ENCODE assay signal across 17 cellular contexts in genomic region chr3:37519661-37520060, GRCh38.
DNase-seq lines count a peak whose midpoint lies in the region; ATAC-seq and TF ChIP-seq lines count a peak whose summit lies in the region.
"Had no signal": no experiment of that assay in that cellular context is flagged by ENCODE, and none has a peak within 500 bp of the region (broad histone marks: within the 10 kb centered on the region; RNA-seq: fewer than 3 reads in every experiment).

No MANE protein-coding gene starts in this region.

- peaks cover 8 to 9% of the 10 kb centered on the region in 2 donors for H3K36me3 ChIP-seq in lung (ENCODE audit: control insufficient read depth in 2 of 2, insufficient read depth in 2 of 2, low read length in 2 of 2)

- ATAC-seq in lung (ENCODE audit: insufficient read depth, low FRiP score) (peak; percentile 36), WTC11 (no peak), HG02973 (IDR thresholded peaks at IDR 0.05; ENCODE audit: unreplicated experiment) (no peak)

- no peaks in the 10 kb centered on the region for H3K9me3 ChIP-seq in lung (ENCODE audit: control insufficient read depth in 2 of 2, insufficient read depth in 1 of 2, low read length in 1 of 2)

- CTCF ChIA-PET in activated naive CD4-positive, alpha-beta T cell treated with anti-CD3 and anti-CD28 coated beads, Interleukin-2, amount 10 ng/mL, durations not matched to agents 7 days and 5 days (lab: Charles Lee): no interaction called here
- CTCF ChIA-PET in WTC11 (lab: Charles Lee): interaction anchor here (0.7 kb wide), 1 partner anchor 193 kb away, joined by 3 read pairs; no protein-coding TSS in a partner anchor

- no peak overlapping the region for H3K4me3 ChIP-seq in lung

- H3K4me1 Mint-ChIP-seq in activated naive CD4-positive, alpha-beta T cell treated with anti-CD3 and anti-CD28 coated beads, Interleukin-2, amount 10 ng/mL, durations not matched to agents 7 days and 5 days: no peaks in the 10 kb centered on the region
- H3K4me1 Mint-ChIP-seq in WTC11: peaks cover 7% of the 10 kb centered on the region; the same call in 1 of the 2 replicates
- H3K4me1 Mint-ChIP-seq: IgD-negative memory B cell had no signal

- H3K4me3 Mint-ChIP-seq in activated naive CD4-positive, alpha-beta T cell treated with anti-CD3 and anti-CD28 coated beads, Interleukin-2, amount 10 ng/mL, durations not matched to agents 7 days and 5 days: no peak overlapping the region
- H3K4me3 Mint-ChIP-seq in WTC11: no peak overlapping the region
- H3K4me3 Mint-ChIP-seq: CD4-positive, alpha-beta T cell had no signal

- no peak overlapping the region for H3K27ac Mint-ChIP-seq in activated naive CD4-positive, alpha-beta T cell treated with anti-CD3 and anti-CD28 coated beads, Interleukin-2, amount 10 ng/mL, durations not matched to agents 7 days and 5 days
- no peak overlapping the region for H3K27ac Mint-ChIP-seq in WTC11
- H3K27ac Mint-ChIP-seq: CD4-positive, alpha-beta T cell; IgD-negative memory B cell had no signal

- H3K36me3 Mint-ChIP-seq in activated naive CD4-positive, alpha-beta T cell treated with anti-CD3 and anti-CD28 coated beads, Interleukin-2, amount 10 ng/mL, durations not matched to agents 7 days and 5 days: no peaks in the 10 kb centered on the region
- no peaks in the 10 kb centered on the region for H3K36me3 Mint-ChIP-seq in WTC11
- H3K36me3 Mint-ChIP-seq: IgD-negative memory B cell had no signal

- 79 to 84% methylated on average over 5 of the region's 5 CpGs for WGBS in lung, 2 donors

- no peak overlapping the region for H3K27ac ChIP-seq in lung (ENCODE audit: low read depth in 1 of 2, low read length in 1 of 2)

- no peaks in the 10 kb centered on the region for H3K27me3 ChIP-seq in lung (ENCODE audit: control insufficient read depth, insufficient read depth)

- TF ChIP-seq CTCF in lung (IDR thresholded peaks at IDR 0.05; ENCODE audit: control extremely low read depth, extremely low read depth) (no peak), WTC11 (IDR thresholded peaks at IDR 0.05) (no peak)

- H3K27me3 Mint-ChIP-seq in activated naive CD4-positive, alpha-beta T cell treated with anti-CD3 and anti-CD28 coated beads, Interleukin-2, amount 10 ng/mL, durations not matched to agents 7 days and 5 days: peaks cover 5% of the 10 kb centered on the region
- no peaks in the 10 kb centered on the region for H3K27me3 Mint-ChIP-seq in WTC11 (ENCODE audit: low read depth)
- H3K27me3 Mint-ChIP-seq: CD4-positive, alpha-beta T cell had no signal

- H3K9me3 Mint-ChIP-seq in activated naive CD4-positive, alpha-beta T cell treated with anti-CD3 and anti-CD28 coated beads, Interleukin-2, amount 10 ng/mL, durations not matched to agents 7 days and 5 days: no peaks in the 10 kb centered on the region
- H3K9me3 Mint-ChIP-seq in WTC11: no peaks in the 10 kb centered on the region
- H3K9me3 Mint-ChIP-seq: CD4-positive, alpha-beta T cell had no signal

- POLR2A ChIA-PET in WTC11 (lab: Charles Lee): no interaction called here

- peak; percentile 65 for DNase-seq in Ammon's horn (ENCODE audit: low spot score)
- peak; percentile 25 for DNase-seq in MV-4-11 (lab: John Stamatoyannopoulos, UW)
- DNase-seq in globus pallidus (ENCODE audit: low spot score): peak; percentile 33
- no peak for DNase-seq in lung (ENCODE audit: low spot score)
- no peak for DNase-seq in activated naive CD4-positive, alpha-beta T cell treated with anti-CD3 and anti-CD28 coated beads, Interleukin-2, amount 10 ng/mL, durations not matched to agents 7 days and 5 days
- no peak for DNase-seq in WTC11 (ENCODE audit: low spot score)
- no peak for DNase-seq in NCI-H1436 (lab: John Stamatoyannopoulos, UW)
- DNase-seq: AML-193; Calu3; CD4-positive, alpha-beta T cell; H7; NCI-H1092 treated with DMSO at 0.1 percent for 48 hours; NCI-H187 treated with DMSO at 0.1 percent for 48 hours; NCI-H2171 treated with DMSO at 0.1 percent for 48 hours; SIG-M5 had no signal

- no peaks in the 10 kb centered on the region for H3K4me1 ChIP-seq in lung (ENCODE audit: control insufficient read depth in 2 of 2, insufficient read depth in 2 of 2, low read length in 2 of 2)

TF ChIP-seq in WTC11, 78 proteins besides CTCF, POLR2A, EP300 and RAD21:
- TF ChIP-seq GRHL2 (CRISPR knock-in tag; IDR thresholded peaks at IDR 0.05; ENCODE audit: insufficient replicate concordance, severe bottlenecking) (no peak), KAT7 (CRISPR knock-in tag; IDR thresholded peaks at IDR 0.05; ENCODE audit: borderline replicate concordance) (no peak), CREM (CRISPR knock-in tag; IDR thresholded peaks at IDR 0.05) (no peak), AFF4 (CRISPR knock-in tag; IDR thresholded peaks at IDR 0.05; ENCODE audit: borderline replicate concordance) (no peak), ATF3 (CRISPR knock-in tag; conservative IDR thresholded peaks at IDR 0.05) (no peak)
- TF ChIP-seq, protein P1, sequence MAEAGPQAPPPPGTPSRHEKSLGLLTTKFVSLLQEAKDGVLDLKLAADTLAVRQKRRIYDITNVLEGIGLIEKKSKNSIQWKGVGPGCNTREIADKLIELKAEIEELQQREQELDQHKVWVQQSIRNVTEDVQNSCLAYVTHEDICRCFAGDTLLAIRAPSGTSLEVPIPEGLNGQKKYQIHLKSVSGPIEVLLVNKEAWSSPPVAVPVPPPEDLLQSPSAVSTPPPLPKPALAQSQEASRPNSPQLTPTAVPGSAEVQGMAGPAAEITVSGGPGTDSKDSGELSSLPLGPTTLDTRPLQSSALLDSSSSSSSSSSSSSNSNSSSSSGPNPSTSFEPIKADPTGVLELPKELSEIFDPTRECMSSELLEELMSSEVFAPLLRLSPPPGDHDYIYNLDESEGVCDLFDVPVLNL (CRISPR knock-in tag; IDR thresholded peaks at IDR 0.05; ENCODE audit: borderline replicate concordance, low read depth): no peak
- TF ChIP-seq, protein P2, sequence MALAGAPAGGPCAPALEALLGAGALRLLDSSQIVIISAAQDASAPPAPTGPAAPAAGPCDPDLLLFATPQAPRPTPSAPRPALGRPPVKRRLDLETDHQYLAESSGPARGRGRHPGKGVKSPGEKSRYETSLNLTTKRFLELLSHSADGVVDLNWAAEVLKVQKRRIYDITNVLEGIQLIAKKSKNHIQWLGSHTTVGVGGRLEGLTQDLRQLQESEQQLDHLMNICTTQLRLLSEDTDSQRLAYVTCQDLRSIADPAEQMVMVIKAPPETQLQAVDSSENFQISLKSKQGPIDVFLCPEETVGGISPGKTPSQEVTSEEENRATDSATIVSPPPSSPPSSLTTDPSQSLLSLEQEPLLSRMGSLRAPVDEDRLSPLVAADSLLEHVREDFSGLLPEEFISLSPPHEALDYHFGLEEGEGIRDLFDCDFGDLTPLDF (CRISPR knock-in tag; IDR thresholded peaks at IDR 0.05): no peak

Comparison
In these comparisons a context has a peak if more than half of its experiments do, and no peak if none do; other contexts are left out.
1. DNase-seq: peak in Ammon's horn (single experiment), MV-4-11 (single experiment) and globus pallidus (single experiment); none in lung (single experiment), activated naive CD4-positive, alpha-beta T cell treated with anti-CD3 and anti-CD28 coated beads, Interleukin-2, amount 10 ng/mL, durations not matched to agents 7 days and 5 days (single experiment), WTC11 (single experiment) and NCI-H1436 (single experiment).